In the genomic region with DNA sequence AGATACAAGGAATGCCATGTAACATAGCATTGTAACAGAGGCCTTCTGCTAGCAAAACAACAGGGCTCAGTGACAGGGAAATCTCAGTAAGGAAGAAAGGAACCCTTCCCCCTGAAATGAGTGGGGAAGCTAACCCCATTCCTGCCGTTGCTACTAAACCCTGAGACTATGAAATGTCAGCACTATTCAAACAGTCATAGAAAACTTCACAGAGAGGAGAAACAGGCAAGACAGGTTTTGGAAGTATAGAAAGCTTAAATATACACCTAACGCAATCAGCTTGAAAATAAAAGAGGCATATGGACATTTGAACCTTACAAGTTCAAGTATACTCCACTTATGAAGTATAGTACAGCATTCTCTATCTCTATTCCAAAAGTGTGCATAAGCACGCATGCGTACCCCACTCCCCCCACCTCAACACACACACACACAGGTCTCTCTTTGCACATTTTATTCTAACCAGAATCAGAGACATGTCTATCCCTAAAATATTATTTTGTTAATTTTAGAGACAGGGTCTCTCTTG, we compare ENCODE assay signal across 11 cellular contexts.
"Had no signal": no experiment of that assay in that cellular context is flagged by ENCODE, and none has a peak within 500 bp of the region (broad histone marks: within the 10 kb centered on the region; RNA-seq: fewer than 3 reads in every experiment).

No MANE protein-coding gene starts in this region.

- H3K4me3 ChIP-seq: ovary, tibial artery had no signal

- H3K4me1 ChIP-seq: tibial artery had no signal

- DNase-seq: activated CD4-positive, alpha-beta memory T cell treated with anti-CD3 and anti-CD28 coated beads, Interleukin-2, amount 10 ng/mL, durations not matched to agents 7 days and 5 days; activated CD4-positive, alpha-beta T cell treated with anti-CD3 and anti-CD28 coated beads for 4 hours; activated naive CD4-positive, alpha-beta T cell treated with anti-CD3 and anti-CD28 coated beads, Interleukin-2, amount 10 ng/mL, durations not matched to agents 7 days and 5 days; activated T-cell treated with anti-CD3 and anti-CD28 coated beads, Interleukin-2, amount 50 U/mL, for 24 hours; islet precursor cell; left ventricle myocardium superior; ovary; stimulated activated CD4-positive, alpha-beta T cell treated with anti-CD3 and anti-CD28 coated beads, Interleukin-2, amount 100 ng/mL, for 24 hours; T-cell; tibial artery had no signal

- H3K4me3 Mint-ChIP-seq: activated CD4-positive, alpha-beta memory T cell treated with anti-CD3 and anti-CD28 coated beads, Interleukin-2, amount 10 ng/mL, durations not matched to agents 7 days and 5 days; activated naive CD4-positive, alpha-beta T cell treated with anti-CD3 and anti-CD28 coated beads, Interleukin-2, amount 10 ng/mL, durations not matched to agents 7 days and 5 days; activated T-cell treated with anti-CD3 and anti-CD28 coated beads, Interleukin-2, amount 50 U/mL, for 24 hours; T-cell; WTC11 had no signal

- H3K27me3 ChIP-seq: ovary, tibial artery had no signal

- ATAC-seq: left ventricle myocardium superior, T-cell, WTC11 had no signal

- H3K36me3 Mint-ChIP-seq: activated naive CD4-positive, alpha-beta T cell treated with anti-CD3 and anti-CD28 coated beads, Interleukin-2, amount 10 ng/mL, durations not matched to agents 7 days and 5 days; T-cell had no signal

- H3K27ac Mint-ChIP-seq: activated CD4-positive, alpha-beta memory T cell treated with anti-CD3 and anti-CD28 coated beads, Interleukin-2, amount 10 ng/mL, durations not matched to agents 7 days and 5 days; activated naive CD4-positive, alpha-beta T cell treated with anti-CD3 and anti-CD28 coated beads, Interleukin-2, amount 10 ng/mL, durations not matched to agents 7 days and 5 days; activated T-cell treated with anti-CD3 and anti-CD28 coated beads, Interleukin-2, amount 50 U/mL, for 24 hours; T-cell; WTC11 had no signal

- H3K4me1 Mint-ChIP-seq: activated CD4-positive, alpha-beta memory T cell treated with anti-CD3 and anti-CD28 coated beads, Interleukin-2, amount 10 ng/mL, durations not matched to agents 7 days and 5 days; activated naive CD4-positive, alpha-beta T cell treated with anti-CD3 and anti-CD28 coated beads, Interleukin-2, amount 10 ng/mL, durations not matched to agents 7 days and 5 days; T-cell had no signal

- H3K36me3 ChIP-seq: ovary, tibial artery had no signal

- H3K27ac ChIP-seq: ovary, tibial artery had no signal

- H3K9me3 ChIP-seq: ovary had no signal
